Comparison of ENCODE assay signal across 28 cellular contexts in genomic region chr11:131858495-131858894, GRCh38.
"Had no signal": no experiment of that assay in that cellular context is flagged by ENCODE, and none has a peak within 500 bp of the region (broad histone marks: within the 10 kb centered on the region; RNA-seq: fewer than 3 reads in every experiment).

No MANE protein-coding gene starts in this region.

- H3K27me3 Mint-ChIP-seq: naive B cell; stimulated activated naive CD8-positive, alpha-beta T cell treated with anti-CD3 and anti-CD28 coated beads, Interleukin-15, Interleukin-2, amounts not matched to agents 100 ng/mL and 50 ng/mL, for 24 hours had no signal

- H3K36me3 ChIP-seq: left lung, ovary, suprapubic skin, thoracic aorta, tibial artery, upper lobe of right lung had no signal

- H3K4me3 ChIP-seq: left lung, lung, ovary, skin epidermis, suprapubic skin, thoracic aorta, tibial artery, upper lobe of right lung had no signal

- H3K27ac Mint-ChIP-seq: mesothelial cell of epicardium; naive B cell; natural killer cell; nephron progenitor cell; progenitor cell of endocrine pancreas; stimulated activated effector memory CD8-positive, alpha-beta T cell treated with anti-CD3 and anti-CD28 coated beads, Interleukin-12 subunit alpha, Interleukin-12 subunit beta, amount 100 ng/mL, for 72 hours; stimulated activated naive CD8-positive, alpha-beta T cell treated with anti-CD3 and anti-CD28 coated beads, Interleukin-15, Interleukin-2, amounts not matched to agents 100 ng/mL and 50 ng/mL, for 24 hours had no signal

- DNase-seq: hippocampal formation; kidney glomerular epithelial cell; left cardiac atrium; left lung; mesendoderm; naive B cell; natural killer cell; nephron progenitor cell; ovary; retina; right cardiac atrium; stimulated activated CD4-positive, alpha-beta T cell treated with anti-CD3 and anti-CD28 coated beads, Interleukin-12 subunit alpha, Interleukin-12 subunit beta, amount 100 ng/mL, for 4 hours; stimulated activated CD4-positive, alpha-beta T cell treated with anti-CD3 and anti-CD28 coated beads, Interleukin-15, amount 100 ng/mL, for 24 hours; stimulated activated CD4-positive, alpha-beta T cell treated with anti-CD3 and anti-CD28 coated beads, Interleukin-2, amount 100 ng/mL, for 24 hours; stimulated activated CD4-positive, alpha-beta T cell treated with anti-CD3 and anti-CD28 coated beads, Interleukin-4, amount 100 ng/mL, for 24 hours; stimulated activated naive CD4-positive, alpha-beta T cell; tibial artery; trophoblast cell; upper lobe of right lung had no signal

- H3K36me3 Mint-ChIP-seq: mesothelial cell of epicardium; naive B cell; natural killer cell; stimulated activated effector memory CD8-positive, alpha-beta T cell treated with anti-CD3 and anti-CD28 coated beads, Interleukin-12 subunit alpha, Interleukin-12 subunit beta, amount 100 ng/mL, for 72 hours had no signal

- H3K9me3 Mint-ChIP-seq: mesothelial cell of epicardium; nephron progenitor cell; stimulated activated naive CD8-positive, alpha-beta T cell treated with anti-CD3 and anti-CD28 coated beads, Interleukin-15, Interleukin-2, amounts not matched to agents 100 ng/mL and 50 ng/mL, for 24 hours had no signal

- H3K4me1 Mint-ChIP-seq: naive B cell; natural killer cell; stimulated activated effector memory CD8-positive, alpha-beta T cell treated with anti-CD3 and anti-CD28 coated beads, Interleukin-12 subunit alpha, Interleukin-12 subunit beta, amount 100 ng/mL, for 72 hours had no signal

- ATAC-seq: left cardiac atrium; left lung; natural killer cell; right cardiac atrium; sciatic nerve; stimulated activated effector memory CD8-positive, alpha-beta T cell treated with anti-CD3 and anti-CD28 coated beads, Interleukin-12 subunit alpha, Interleukin-12 subunit beta, amount 100 ng/mL, for 72 hours; upper lobe of right lung had no signal

- H3K4me1 ChIP-seq: left lung, suprapubic skin, tibial artery, upper lobe of right lung had no signal

- H3K27me3 ChIP-seq: left lung, ovary, suprapubic skin, upper lobe of right lung had no signal

- H3K9me3 ChIP-seq: left lung, ovary, suprapubic skin, thoracic aorta, tibial artery, upper lobe of right lung had no signal

- H3K27ac ChIP-seq: left lung, ovary, skin epidermis, suprapubic skin, thoracic aorta, tibial artery, upper lobe of right lung had no signal

- H3K4me3 Mint-ChIP-seq: mesothelial cell of epicardium; naive B cell; natural killer cell; nephron progenitor cell; stimulated activated effector memory CD8-positive, alpha-beta T cell treated with anti-CD3 and anti-CD28 coated beads, Interleukin-12 subunit alpha, Interleukin-12 subunit beta, amount 100 ng/mL, for 72 hours; stimulated activated naive CD8-positive, alpha-beta T cell treated with anti-CD3 and anti-CD28 coated beads, Interleukin-15, Interleukin-2, amounts not matched to agents 100 ng/mL and 50 ng/mL, for 24 hours had no signal
